In genomic region chr11:819943-820649, GRCh38 we compare ENCODE assay signal across 8 cellular contexts. TPM values are rescaled to one million over a fixed set of nuclear protein-coding genes. Genes with fewer than 3 reads are reported as not detected.
A peak's percentile ranks its signal among the peaks of the same experiment; 100 is the strongest.
DNase-seq lines count a peak whose midpoint lies in the region; ATAC-seq and TF ChIP-seq lines count a peak whose summit lies in the region.

No MANE protein-coding gene starts in this region.

- H3K9ac ChIP-seq in Karpas-422 (ENCODE audit: low read length) = peak overlapping the region; percentile 93

- peak overlapping the region; percentile 44 for H3K27ac ChIP-seq in DOHH2 (ENCODE audit: low read depth, low read length)
- 0 out of 2 replicates have a peak overlapping the region, but pooled peaks have one; percentile 54 for H3K27ac ChIP-seq in Karpas-422 (ENCODE audit: low read length)
- H3K27ac ChIP-seq in temporal lobe (ENCODE audit: low read depth, low read length) = peak overlapping the region; percentile 55

- H3K9me2 ChIP-seq in DOHH2 (replicated peaks; ENCODE audit: control insufficient read depth, low read length) (no peaks in the 10 kb centered on the region), Karpas-422 (replicated peaks; ENCODE audit: insufficient read depth, low read length) (no peaks in the 10 kb centered on the region)

- H3K4me1 ChIP-seq in DOHH2 (ENCODE audit: control insufficient read depth, low read length) (peaks cover 17% of the 10 kb centered on the region), Karpas-422 (ENCODE audit: low read length) (peaks cover 15% of the 10 kb centered on the region)

- H3K4me2 ChIP-seq in DOHH2 (ENCODE audit: low read length) (peak overlapping the region; percentile 83), Karpas-422 (ENCODE audit: low read depth, low read length, poor library complexity, severe bottlenecking) (peak overlapping the region; percentile 96)

- H3F3A ChIP-seq in DOHH2 (ENCODE audit: control insufficient read depth, insufficient read depth) = peaks cover 15% of the 10 kb centered on the region

- no peak overlapping the region; the same call in 1 of the 2 replicates for H2AFZ ChIP-seq in Karpas-422 (ENCODE audit: low read length)

- H3K79me2 ChIP-seq in DOHH2 (ENCODE audit: control insufficient read depth, low read length) (peaks cover 16% of the 10 kb centered on the region), Karpas-422 (ENCODE audit: low read length) (peaks cover 15% of the 10 kb centered on the region)

- peaks cover 18% of the 10 kb centered on the region for H3K36me3 ChIP-seq in DOHH2 (ENCODE audit: control insufficient read depth, low read length)
- H3K36me3 ChIP-seq in Karpas-422 (ENCODE audit: insufficient read depth, low read length) = no peaks in the 10 kb centered on the region

- H3K9me3 ChIP-seq in DOHH2 (ENCODE audit: control insufficient read depth, insufficient read depth, low read length) = no peaks in the 10 kb centered on the region
- no peaks in the 10 kb centered on the region for H3K9me3 ChIP-seq in Karpas-422 (ENCODE audit: low read length)

- in situ Hi-C loops in SK-MEL-5 (cut with HindIII; ENCODE audit: low pct_unique_long_range_greater_than_20kb, low sequenced_read_pairs) = no loop called here

- H3K4me3 ChIP-seq in DOHH2 (ENCODE audit: low read length) (peak overlapping the region; percentile 73), Karpas-422 (ENCODE audit: low read length) (peak overlapping the region; percentile 88)

- TF ChIP-seq CTCF in DOHH2 (IDR thresholded peaks at IDR 0.05; ENCODE audit: low read depth, low read length, poor library complexity, severe bottlenecking) (no peak), omental fat pad (IDR thresholded peaks at IDR 0.05) (no peak)

- DNase-seq in Karpas-422 = peak; percentile 97
- DNase-seq in SK-MEL-5 (ENCODE audit: low read depth, low spot score) = peak; percentile 70
- DNase-seq in activated naive CD4-positive, alpha-beta T cell (lab: John Stamatoyannopoulos, UW) = peak; percentile 66 to 97 (median 86)
- DNase-seq in germinal center (ENCODE audit: low spot score) = peak; percentile 91
- peak; percentile 77 for DNase-seq in omental fat pad (ENCODE audit: low spot score)

- H4K20me1 ChIP-seq in DOHH2 (ENCODE audit: control insufficient read depth, insufficient read depth, low read depth, low read length) = peaks cover 11% of the 10 kb centered on the region
- H4K20me1 ChIP-seq in Karpas-422 (ENCODE audit: insufficient read depth, low read depth, low read length) = peaks cover 22% of the 10 kb centered on the region

- ATAC-seq in GM21786 (IDR thresholded peaks at IDR 0.05; ENCODE audit: unreplicated experiment) = peak; percentile 69
- ATAC-seq in omental fat pad (ENCODE audit: low FRiP score) = peak; percentile 56

- H3K27me3 ChIP-seq in DOHH2 (ENCODE audit: control insufficient read depth, low read length) (no peaks in the 10 kb centered on the region), Karpas-422 (ENCODE audit: low read length) (no peaks in the 10 kb centered on the region)

RNA-seq across cellular contexts. Expression of gene PNPLA2, which starts 1.4 kb away (rescaled TPM):
- 32.5 and 35.8 TPM in 2 replicates for total RNA-seq in Karpas-422 (2014; rRNA removed; shearing (Covaris generic); ENCODE audit: low replicate concordance)
- total RNA-seq in SK-MEL-5 (2014; rRNA removed; shearing (Covaris generic)) = 6.3 and 7.9 TPM in 2 replicates
- 56.9 and 57.1 TPM in 2 replicates for polyA plus RNA-seq in SK-MEL-5 (2015; cell fraction: cytosol; rRNA removed)
- polyA plus RNA-seq in SK-MEL-5 (2015; cell fraction: nucleus; rRNA removed) = 125 and 183 TPM in 2 replicates
- 100 to 1,000 TPM; 256 to 543 (median 355) TPM for total RNA-seq in omental fat pad
- total RNA-seq in temporal lobe = 4.4 TPM

RNA-seq across cellular contexts. Expression of gene CRACR2B, which starts 7.6 kb away (rescaled TPM):
- 0.48 and 1.5 TPM in 2 replicates for total RNA-seq in Karpas-422 (2014; rRNA removed; shearing (Covaris generic); ENCODE audit: low replicate concordance)
- total RNA-seq in SK-MEL-5 (2014; rRNA removed; shearing (Covaris generic)) = not detected in 2 replicates
- polyA plus RNA-seq in SK-MEL-5 (2015; cell fraction: cytosol; rRNA removed) = not detected in 2 replicates
- 0.62 TPM in 1 of 2 replicates, not detected in the other for polyA plus RNA-seq in SK-MEL-5 (2015; cell fraction: nucleus; rRNA removed)
- total RNA-seq in omental fat pad = 10 to 100 TPM in 1 of 4 donors, 1 to 10 TPM in 3; 6.3 to 39.7 (median 6.9) TPM
- total RNA-seq in temporal lobe = under 0.01 TPM

RNA-seq across cellular contexts. Expression of gene RPLP2, which starts 10.3 kb away (rescaled TPM):
- total RNA-seq in Karpas-422 (2014; rRNA removed; shearing (Covaris generic); ENCODE audit: low replicate concordance) = 774 and 1,042 TPM in 2 replicates
- 1,043 and 1,055 TPM in 2 replicates for total RNA-seq in SK-MEL-5 (2014; rRNA removed; shearing (Covaris generic))
- polyA plus RNA-seq in SK-MEL-5 (2015; cell fraction: cytosol; rRNA removed) = 1,369 and 1,796 TPM in 2 replicates
- polyA plus RNA-seq in SK-MEL-5 (2015; cell fraction: nucleus; rRNA removed) = 230 and 299 TPM in 2 replicates
- total RNA-seq in omental fat pad = 1,000 to 10,000 TPM in 1 of 4 donors, 100 to 1,000 TPM in 3; 555 to 1,150 (median 858) TPM
- 250 TPM for total RNA-seq in temporal lobe

RNA-seq across cellular contexts. Expression of gene CD151, which starts 12.7 kb away (rescaled TPM):
- total RNA-seq in Karpas-422 (2014; rRNA removed; shearing (Covaris generic); ENCODE audit: low replicate concordance) = 8.4 and 10.5 TPM in 2 replicates
- total RNA-seq in SK-MEL-5 (2014; rRNA removed; shearing (Covaris generic)) = 228 and 233 TPM in 2 replicates
- polyA plus RNA-seq in SK-MEL-5 (2015; cell fraction: cytosol; rRNA removed) = 331 and 391 TPM in 2 replicates
- polyA plus RNA-seq in SK-MEL-5 (2015; cell fraction: nucleus; rRNA removed) = 228 and 263 TPM in 2 replicates
- total RNA-seq in omental fat pad = 100 to 1,000 TPM; 328 to 675 (median 614) TPM
- 28.5 TPM for total RNA-seq in temporal lobe

RNA-seq across cellular contexts. Expression of gene PIDD1, which starts 15.1 kb away (rescaled TPM):
- total RNA-seq in Karpas-422 (2014; rRNA removed; shearing (Covaris generic); ENCODE audit: low replicate concordance) = 26.2 and 26.6 TPM in 2 replicates
- total RNA-seq in SK-MEL-5 (2014; rRNA removed; shearing (Covaris generic)) = 4.2 and 6.1 TPM in 2 replicates
- polyA plus RNA-seq in SK-MEL-5 (2015; cell fraction: cytosol; rRNA removed) = 20.0 and 27.3 TPM in 2 replicates
- 154 and 209 TPM in 2 replicates for polyA plus RNA-seq in SK-MEL-5 (2015; cell fraction: nucleus; rRNA removed)
- total RNA-seq in omental fat pad (10 to 100 TPM in 1 of 4 donors, 1 to 10 TPM in 3; 7.1 to 22.9 (median 8.3) TPM), temporal lobe (4.9 TPM)

Comparison
In these comparisons a context has a peak if more than half of its experiments do, and no peak if none do; other contexts are left out.
1. Peak in every context shown above with its lines: DNase-seq, ATAC-seq, H3K4me3 ChIP-seq and H3K27ac ChIP-seq.